ENCODE assay signal across 8 cellular contexts in the genomic region with DNA sequence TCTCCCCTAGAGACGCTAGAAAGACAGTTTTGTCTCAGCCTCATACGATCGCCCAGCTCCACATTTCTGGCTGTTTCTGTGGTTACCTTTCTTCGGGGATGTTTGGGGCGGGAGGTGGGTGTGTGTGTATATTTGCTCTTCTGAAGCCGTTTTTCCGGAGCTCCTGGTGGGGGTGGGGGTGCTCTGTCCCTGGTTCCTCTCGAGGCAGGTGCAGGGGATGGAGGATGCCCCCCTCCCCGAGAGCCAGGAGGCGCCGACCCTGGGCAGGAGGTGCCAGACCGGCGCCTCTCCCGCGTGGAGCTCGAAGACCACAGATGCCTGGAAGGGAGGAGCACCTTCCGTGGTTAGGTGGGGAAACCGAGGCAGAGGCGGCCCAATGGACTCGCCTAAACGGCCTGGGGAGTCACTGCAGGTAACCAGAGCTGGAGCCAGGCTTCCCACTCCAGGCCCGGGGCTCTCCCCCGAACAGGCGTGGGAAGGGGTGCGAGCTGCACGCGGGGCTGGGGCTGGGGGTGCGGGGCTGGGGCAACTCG. TPM values are rescaled to one million over a fixed set of nuclear protein-coding genes. Genes with fewer than 3 reads are reported as not detected.
DNase-seq lines count a peak whose midpoint lies in the region; ATAC-seq and TF ChIP-seq lines count a peak whose summit lies in the region.

No MANE protein-coding gene starts in this region.

- WGBS in lower leg skin, 2 donors = 34 to 41% methylated on average over 8 to 22 of the region's 29 CpGs

- H3K4me1 Mint-ChIP-seq in activated naive CD8-positive, alpha-beta T cell (ENCODE audit: low read depth) = peaks cover 71% of the 10 kb centered on the region

- intact Hi-C loops in lower leg skin (cut with DNase I; ENCODE audit: low total_unique reads) (no loop called here), tibial artery (cut with DNase I; ENCODE audit: low total_unique reads) (loop anchor here (2.0 to 5.0 kb wide), 2 partner anchors 107 to 175 kb away; no protein-coding TSS in a partner anchor)

- H3K27ac Mint-ChIP-seq in activated naive CD8-positive, alpha-beta T cell = peak overlapping the region; percentile 89

- peak overlapping the region; percentile 27 for H3K4me3 ChIP-seq in lower leg skin (ENCODE audit: low read depth, poor library complexity, severe bottlenecking)
- H3K4me3 ChIP-seq in tibial artery = peak overlapping the region; percentile 76 to 94

- peaks cover 0 to 30% (median 20%) of the 10 kb centered on the region in 4 donors for H3K4me1 ChIP-seq in tibial artery

- no peaks in the 10 kb centered on the region for H3K9me3 ChIP-seq in tibial artery

- no peaks in the 10 kb centered on the region for H3K36me3 Mint-ChIP-seq in activated naive CD8-positive, alpha-beta T cell

- no peak for ATAC-seq in GM21825 (IDR thresholded peaks at IDR 0.05; ENCODE audit: unreplicated experiment)

- H3K27me3 ChIP-seq in tibial artery = no peaks in the 10 kb centered on the region

- peak overlapping the region; percentile 74 to 77 for H3K27ac ChIP-seq in tibial artery

- TF ChIP-seq CTCF in lower leg skin (IDR thresholded peaks at IDR 0.05) (no peak), tibial artery (IDR thresholded peaks at IDR 0.05) (no peak)

- H3K27me3 Mint-ChIP-seq in activated naive CD8-positive, alpha-beta T cell = no peaks in the 10 kb centered on the region

- H3K36me3 ChIP-seq in tibial artery = no peaks in the 10 kb centered on the region

- peak overlapping the region; percentile 79 for H3K4me3 Mint-ChIP-seq in activated naive CD8-positive, alpha-beta T cell

- peak; percentile 40 for DNase-seq in stimulated activated CD4-positive, alpha-beta T cell treated with anti-CD3 and anti-CD28 coated beads, Interleukin-15, amount 100 ng/mL, for 24 hours
- DNase-seq in stimulated activated CD4-positive, alpha-beta T cell treated with anti-CD3 and anti-CD28 coated beads, Interleukin-4, amount 100 ng/mL, for 24 hours = no peak
- DNase-seq in lower leg skin (ENCODE audit: low spot score in 2 of 2) (no peak), tibial artery (no peak), NCI-H2227 (lab: John Stamatoyannopoulos, UW; ENCODE audit: unreplicated experiment) (no peak), SW 1271 (lab: John Stamatoyannopoulos, UW) (no peak)

- no peak for TF ChIP-seq POLR2A in lower leg skin (IDR thresholded peaks at IDR 0.05)

- no peaks in the 10 kb centered on the region for H3K9me3 Mint-ChIP-seq in activated naive CD8-positive, alpha-beta T cell (ENCODE audit: low read depth)

RNA-seq across cellular contexts. Expression of gene HPCAL1, which starts 0.7 kb away (rescaled TPM):
- 10 to 100 TPM; 26.4 to 45.7 (median 36.9) TPM for total RNA-seq in lower leg skin
